Comparison of ENCODE assay signal across 1 cellular context in the genomic region with DNA sequence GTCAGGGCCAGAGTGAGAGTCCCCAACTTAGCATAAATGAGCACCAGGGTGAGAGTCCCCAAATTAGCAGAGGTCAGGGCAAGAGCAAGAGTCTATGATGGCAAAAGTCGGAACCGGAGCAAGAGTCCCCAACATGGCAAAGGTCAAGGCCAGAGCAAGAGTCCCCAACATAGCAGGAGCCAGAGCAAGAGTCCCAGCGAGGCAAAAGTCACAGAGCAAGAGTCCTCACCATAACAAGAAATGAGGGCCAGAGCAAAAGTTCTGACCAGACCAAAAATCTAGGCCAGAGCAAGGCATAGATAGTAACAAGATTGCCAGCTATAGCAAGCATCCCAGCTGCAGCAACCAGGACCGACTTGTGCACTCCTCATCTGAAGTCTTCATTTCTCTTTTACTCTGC.
A peak's percentile ranks its signal among the peaks of the same experiment; 100 is the strongest.
TF ChIP-seq lines count a peak whose summit lies in the region.

No MANE protein-coding gene starts in this region.

TF ChIP-seq in HepG2, 621 proteins besides CTCF, POLR2A, EP300 and RAD21:
- TF ChIP-seq KLF15 (CRISPR knock-in tag; IDR thresholded peaks at IDR 0.05; ENCODE audit: borderline replicate concordance) (no peak), BORCS8-MEF2B (CRISPR knock-in tag; IDR thresholded peaks at IDR 0.05) (no peak), RBFOX2 (IDR thresholded peaks at IDR 0.05; ENCODE audit: low read depth, low read length) (0 out of 2 replicates have a peak, but pooled peaks have one; percentile 29)
TF ChIP-seq in HepG2: peak in this region for 1.
